Comparison of ENCODE assay signal across 1 cellular context in genomic region chr4:48970471-48970921, GRCh38.
TF ChIP-seq lines count a peak whose summit lies in the region.

No MANE protein-coding gene starts in this region.

TF ChIP-seq in IMR-90, 13 proteins besides CTCF, POLR2A, EP300 and RAD21 (continued from another document):
- TF ChIP-seq MAZ (IDR thresholded peaks at IDR 0.05; ENCODE audit: borderline replicate concordance, low read depth, low read length), result no peak
- TF ChIP-seq BHLHE40 (IDR thresholded peaks at IDR 0.05; ENCODE audit: low read depth, low read length), result no peak
- TF ChIP-seq RCOR1 (IDR thresholded peaks at IDR 0.05; ENCODE audit: insufficient replicate concordance, low read length), result no peak
- no peak for TF ChIP-seq CEBPB (IDR thresholded peaks at IDR 0.05; ENCODE audit: low read depth, low read length)
- TF ChIP-seq ELK1 (IDR thresholded peaks at IDR 0.05; ENCODE audit: borderline replicate concordance, low read depth, low read length), result no peak
- TF ChIP-seq FOS (IDR thresholded peaks at IDR 0.05; ENCODE audit: low read depth, low read length), result 0 out of 2 replicates have a peak, but pooled peaks have one; percentile 14
- TF ChIP-seq NFE2L2 (IDR thresholded peaks at IDR 0.05; ENCODE audit: low read depth, low read length), result no peak
- no peak for TF ChIP-seq MXI1 (IDR thresholded peaks at IDR 0.05; ENCODE audit: borderline replicate concordance, low read depth, low read length)
- TF ChIP-seq USF2 (IDR thresholded peaks at IDR 0.05; ENCODE audit: low read depth, low read length), result no peak
- no peak for TF ChIP-seq CHD1 (IDR thresholded peaks at IDR 0.05; ENCODE audit: low read depth, low read length)
